Comparison of ENCODE assay signal across 1 cellular context in genomic region chr5:157502143-157502647, GRCh38.
TF ChIP-seq lines count a peak whose summit lies in the region.

No MANE protein-coding gene starts in this region.

TF ChIP-seq in GM23338, 12 proteins besides CTCF, POLR2A, EP300 and RAD21 (continued from another document):
- no peak for TF ChIP-seq ZNF462 (CRISPR knock-in tag; IDR thresholded peaks at IDR 0.05)
- TF ChIP-seq ZNF331 (CRISPR knock-in tag; IDR thresholded peaks at IDR 0.05; ENCODE audit: low read depth): no peak
- TF ChIP-seq JUNB (IDR thresholded peaks at IDR 0.05; ENCODE audit: unreplicated experiment): no peak
- no peak for TF ChIP-seq EZH2 (IDR thresholded peaks at IDR 0.05; ENCODE audit: low read depth, unreplicated experiment)
- no peak for TF ChIP-seq ZNF114 (CRISPR knock-in tag; IDR thresholded peaks at IDR 0.05)
- no peak for TF ChIP-seq ETS1 (IDR thresholded peaks at IDR 0.05)
- no peak for TF ChIP-seq CREB1 (CRISPR knock-in tag; IDR thresholded peaks at IDR 0.05; ENCODE audit: low read depth)
- TF ChIP-seq EZH2phosphoT487 (IDR thresholded peaks at IDR 0.05; ENCODE audit: unreplicated experiment): no peak
- TF ChIP-seq STAT1 (IDR thresholded peaks at IDR 0.05; ENCODE audit: unreplicated experiment): no peak
- no peak for TF ChIP-seq POLR2AphosphoS5 (IDR thresholded peaks at IDR 0.05; ENCODE audit: low read depth)
